ENCODE assay signal across 23 cellular contexts in genomic region chr7:143217806-143218205, GRCh38. TPM values are rescaled to one million over a fixed set of nuclear protein-coding genes. Genes with fewer than 3 reads are reported as not detected.
"Had no signal": no experiment of that assay in that cellular context is flagged by ENCODE, and none has a peak within 500 bp of the region (broad histone marks: within the 10 kb centered on the region; RNA-seq: fewer than 3 reads in every experiment).

No MANE protein-coding gene starts in this region.

- DNase-seq: activated CD4-positive, alpha-beta T cell treated with anti-CD3 and anti-CD28 coated beads, Interleukin-2, amount 50 U/mL, for 1 hour; activated CD4-positive, CD25-positive, alpha-beta regulatory T cell; activated CD8-positive, alpha-beta memory T cell treated with anti-CD3 and anti-CD28 coated beads, Interleukin-2, amount 50 U/mL, for 4 hours; activated CD8-positive, alpha-beta T cell treated with anti-CD3 and anti-CD28 coated beads for 36 hours; activated gamma-delta T cell treated with Interleukin-2 at 50 U/mL for 16 hours; activated naive CD4-positive, alpha-beta T cell treated with anti-CD3 and anti-CD28 coated beads, Interleukin-2, amount 10 ng/mL, durations not matched to agents 7 days and 5 days; activated naive CD8-positive, alpha-beta T cell treated with anti-CD3 and anti-CD28 coated beads for 36 hours; activated T-cell treated with anti-CD3 and anti-CD28 coated beads, Interleukin-2, amount 50 U/mL, for 72 hours; brain microvascular endothelial cell; MM.1S; NCI-H146; NCI-H187 treated with DMSO at 0.1 percent for 48 hours; NCI-H2081 treated with DMSO at 0.1 percent for 48 hours; NCI-H226; NCI-H510A; NCI-H748 treated with DMSO at 0.1 percent for 48 hours; Peyer's patch; SHP77; T-cell; T-helper 2 cell; T1000 had no signal

- H3K9me3 Mint-ChIP-seq: activated CD8-positive, alpha-beta T cell treated with anti-CD3 and anti-CD28 coated beads for 36 hours; activated naive CD4-positive, alpha-beta T cell treated with anti-CD3 and anti-CD28 coated beads, Interleukin-2, amount 10 ng/mL, durations not matched to agents 7 days and 5 days; activated naive CD8-positive, alpha-beta T cell treated with anti-CD3 and anti-CD28 coated beads for 36 hours; activated T-cell treated with anti-CD3 and anti-CD28 coated beads, Interleukin-2, amount 50 U/mL, for 72 hours; activated T-helper 2 cell treated with anti-CD3 and anti-CD28 coated beads, Interferon-gamma antibody, Interleukin-2, Interleukin-4, amounts not matched to agents 10 μg/mL and 5 μg/mL and 100 μg/mL, durations not matched to agents 14 hours and 24 hours and 36 hours; T-cell had no signal

- ATAC-seq: activated CD8-positive, alpha-beta T cell treated with anti-CD3 and anti-CD28 coated beads for 36 hours; activated T-cell treated with anti-CD3 and anti-CD28 coated beads, Interleukin-2, amount 50 U/mL, for 72 hours; T-cell had no signal

- H3K36me3 ChIP-seq: brain microvascular endothelial cell, cardiac muscle cell, Peyer's patch had no signal

- H3K36me3 Mint-ChIP-seq: activated naive CD4-positive, alpha-beta T cell treated with anti-CD3 and anti-CD28 coated beads, Interleukin-2, amount 10 ng/mL, durations not matched to agents 7 days and 5 days; activated naive CD8-positive, alpha-beta T cell treated with anti-CD3 and anti-CD28 coated beads for 36 hours; T-cell had no signal

- H3K27ac Mint-ChIP-seq: activated CD8-positive, alpha-beta T cell treated with anti-CD3 and anti-CD28 coated beads for 36 hours; activated naive CD4-positive, alpha-beta T cell treated with anti-CD3 and anti-CD28 coated beads, Interleukin-2, amount 10 ng/mL, durations not matched to agents 7 days and 5 days; activated naive CD8-positive, alpha-beta T cell treated with anti-CD3 and anti-CD28 coated beads for 36 hours; activated T-cell treated with anti-CD3 and anti-CD28 coated beads, Interleukin-2, amount 50 U/mL, for 72 hours; activated T-helper 2 cell treated with anti-CD3 and anti-CD28 coated beads, Interferon-gamma antibody, Interleukin-2, Interleukin-4, amounts not matched to agents 10 μg/mL and 5 μg/mL and 100 μg/mL, durations not matched to agents 14 hours and 24 hours and 36 hours; T-cell had no signal

- H3K27me3 ChIP-seq: brain microvascular endothelial cell, Peyer's patch had no signal

- H3K27ac ChIP-seq: brain microvascular endothelial cell, cardiac muscle cell, Peyer's patch had no signal

- H3K4me3 Mint-ChIP-seq: activated CD8-positive, alpha-beta T cell treated with anti-CD3 and anti-CD28 coated beads for 36 hours; activated naive CD4-positive, alpha-beta T cell treated with anti-CD3 and anti-CD28 coated beads, Interleukin-2, amount 10 ng/mL, durations not matched to agents 7 days and 5 days; activated naive CD8-positive, alpha-beta T cell treated with anti-CD3 and anti-CD28 coated beads for 36 hours; activated T-cell treated with anti-CD3 and anti-CD28 coated beads, Interleukin-2, amount 50 U/mL, for 72 hours; T-cell had no signal

- H3K9me3 ChIP-seq: Peyer's patch had no signal

- H3K4me1 Mint-ChIP-seq: activated naive CD4-positive, alpha-beta T cell treated with anti-CD3 and anti-CD28 coated beads, Interleukin-2, amount 10 ng/mL, durations not matched to agents 7 days and 5 days; activated naive CD8-positive, alpha-beta T cell treated with anti-CD3 and anti-CD28 coated beads for 36 hours; T-cell had no signal

- H3K4me1 ChIP-seq: Peyer's patch had no signal

- H3K4me3 ChIP-seq: cardiac muscle cell, Peyer's patch had no signal

RNA-seq across cellular contexts. Expression of gene TAS2R40, which starts 4.0 kb away (rescaled TPM):
- total RNA-seq: activated CD8-positive, alpha-beta T cell treated with anti-CD3 and anti-CD28 coated beads for 36 hours; activated naive CD8-positive, alpha-beta T cell treated with anti-CD3 and anti-CD28 coated beads for 36 hours; activated T-cell treated with anti-CD3 and anti-CD28 coated beads, Interleukin-2, amount 50 U/mL, for 72 hours; activated T-helper 2 cell treated with anti-CD3 and anti-CD28 coated beads, Interferon-gamma antibody, Interleukin-2, Interleukin-4, amounts not matched to agents 10 μg/mL and 5 μg/mL and 100 μg/mL, durations not matched to agents 14 hours and 24 hours and 36 hours; cardiac muscle cell; Peyer's patch; T-cell had no signal

RNA-seq across cellular contexts. Expression of gene TAS2R39, which starts 34.6 kb away (rescaled TPM):
- total RNA-seq: activated CD8-positive, alpha-beta T cell treated with anti-CD3 and anti-CD28 coated beads for 36 hours; activated naive CD8-positive, alpha-beta T cell treated with anti-CD3 and anti-CD28 coated beads for 36 hours; activated T-cell treated with anti-CD3 and anti-CD28 coated beads, Interleukin-2, amount 50 U/mL, for 72 hours; activated T-helper 2 cell treated with anti-CD3 and anti-CD28 coated beads, Interferon-gamma antibody, Interleukin-2, Interleukin-4, amounts not matched to agents 10 μg/mL and 5 μg/mL and 100 μg/mL, durations not matched to agents 14 hours and 24 hours and 36 hours; cardiac muscle cell; Peyer's patch; T-cell had no signal
